ENCODE assay signal across 35 cellular contexts in genomic region chr7:7792089-7792488, GRCh38.
DNase-seq lines count a peak whose midpoint lies in the region; ATAC-seq, FAIRE-seq and TF ChIP-seq lines count a peak whose summit lies in the region.
"Had no signal": no experiment of that assay in that cellular context is flagged by ENCODE, and none has a peak within 500 bp of the region (broad histone marks: within the 10 kb centered on the region; RNA-seq: fewer than 3 reads in every experiment).

No MANE protein-coding gene starts in this region.

- CTCF ChIA-PET in H1 (lab: Charles Lee; ENCODE audit: partially characterized antibody) = interaction anchor here (1.1 kb wide), 1 partner anchor 445 kb away, joined by 3 read pairs; no protein-coding TSS in a partner anchor
- CTCF ChIA-PET in activated CD4-positive, alpha-beta T cell treated with anti-CD3 and anti-CD28 coated beads, Interleukin-2, amount 10 ng/mL, durations not matched to agents 7 days and 5 days (lab: Charles Lee) = no interaction called here

- no peaks in the 10 kb centered on the region for H3K9me2 ChIP-seq in MM.1S (replicated peaks; ENCODE audit: insufficient read depth, low read length)

- peak; percentile 16 for DNase-seq in G401 (ENCODE audit: low spot score)
- DNase-seq in LHCN-M2 (ENCODE audit: low read depth) = peak; percentile 49
- DNase-seq in H1 (ENCODE audit: low read depth in 1 of 2, low spot score in 2 of 2) = no peak
- DNase-seq in sigmoid colon = no peak
- DNase-seq in SKM-1 (lab: John Stamatoyannopoulos, UW; ENCODE audit: unreplicated experiment) = no peak
- DNase-seq in MM.1S = no peak
- no peak for DNase-seq in activated CD4-positive, alpha-beta T cell treated with anti-CD3 and anti-CD28 coated beads, Interleukin-2, amount 10 ng/mL, durations not matched to agents 7 days and 5 days
- DNase-seq: activated CD4-positive, alpha-beta memory T cell treated with anti-CD3 and anti-CD28 coated beads for 36 hours; activated naive CD4-positive, alpha-beta T cell treated with anti-CD3 and anti-CD28 coated beads, Interleukin-2, amount 50 U/mL, for 16 hours; cortex of kidney; esophagus squamous epithelium; H9; hypothalamus; immature natural killer cell; naive thymus-derived CD4-positive, alpha-beta T cell; NCI-H1417; NCI-H2081; NCI-H2227 treated with DMSO at 0.1 percent for 48 hours; NCI-H69; nucleus accumbens; spleen; T-helper 1 cell had no signal

- H3K36me3 Mint-ChIP-seq in activated CD4-positive, alpha-beta T cell treated with anti-CD3 and anti-CD28 coated beads, Interleukin-2, amount 10 ng/mL, durations not matched to agents 7 days and 5 days (ENCODE audit: low read depth) = peaks cover 25% of the 10 kb centered on the region

- H3K27me3 ChIP-seq in H1 (replicated peaks in 1 of 4; ENCODE audit: control insufficient read depth in 3 of 4, extremely low read depth in 1 of 4, insufficient read depth in 3 of 4, low read length in 3 of 4) (no peaks in the 10 kb centered on the region; a peak in 1 of 7 replicates), sigmoid colon (no peaks in the 10 kb centered on the region), MM.1S (replicated peaks; ENCODE audit: insufficient read depth, low read length) (no peaks in the 10 kb centered on the region)
- H3K27me3 ChIP-seq: cardiac muscle cell, esophagus squamous epithelium, gastroesophageal sphincter, spleen, tibial nerve had no signal

- H3K27ac ChIP-seq in H1 (ENCODE audit: low read depth, low read length) = no peak overlapping the region
- H3K27ac ChIP-seq in sigmoid colon = peak overlapping the region in 3 of 4 donors; percentile 51 to 72 (median 65)
- no peak overlapping the region for H3K27ac ChIP-seq in MM.1S (ENCODE audit: low read length)
- H3K27ac ChIP-seq: C4-2B, cardiac muscle cell, esophagus squamous epithelium, gastroesophageal sphincter, spleen, tibial nerve had no signal

- no peak overlapping the region for H4K5ac ChIP-seq in H1 (ENCODE audit: insufficient read length, low read depth, low read length)

- no peak overlapping the region for H2AFZ ChIP-seq in H1 (ENCODE audit: low read length)
- no peak overlapping the region for H2AFZ ChIP-seq in MM.1S (ENCODE audit: low read length)

- no peak overlapping the region for H2BK15ac ChIP-seq in H1 (ENCODE audit: low read length)

- no peak overlapping the region for H2BK120ac ChIP-seq in H1 (replicated peaks; ENCODE audit: low read depth, low read length)

- H3K56ac ChIP-seq in H1 (replicated peaks; ENCODE audit: insufficient read length, low read depth, low read length) = no peak overlapping the region

- 0 out of 2 replicates have a peak overlapping the region, but pooled peaks have one; percentile 63 for H2BK5ac ChIP-seq in H1 (ENCODE audit: low read depth, low read length)

- H3K27ac Mint-ChIP-seq in activated CD4-positive, alpha-beta T cell treated with anti-CD3 and anti-CD28 coated beads, Interleukin-2, amount 10 ng/mL, durations not matched to agents 7 days and 5 days = no peak overlapping the region
- H3K27ac Mint-ChIP-seq: activated CD4-positive, alpha-beta memory T cell treated with anti-CD3 and anti-CD28 coated beads for 36 hours; activated T-helper 17 cell treated with anti-CD3 and anti-CD28 coated beads, Interleukin-2, amount 50 U/mL, for 72 hours; immature natural killer cell; naive thymus-derived CD4-positive, alpha-beta T cell had no signal

- no peak for FAIRE-seq in H1 (lab: Jason Lieb, UNC)
- FAIRE-seq: GM12892, K562, RCC 7860, TTC549 had no signal

- no peak for TF ChIP-seq RAD21 in H1 (IDR thresholded peaks at IDR 0.05 in 1 of 2, conservative IDR thresholded peaks at IDR 0.05 in 1 of 2; ENCODE audit: low read depth in 2 of 2, low read length in 2 of 2)

- TF ChIP-seq CTCF in H1 (IDR thresholded peaks at IDR 0.05; ENCODE audit: control extremely low read depth in 1 of 3, insufficient read depth in 1 of 3, low read depth in 1 of 3, low read length in 3 of 3) (no peak), sigmoid colon (IDR thresholded peaks at IDR 0.05) (no peak), MM.1S (IDR thresholded peaks at IDR 0.05; ENCODE audit: low read length) (no peak)

- H3K4me3 ChIP-seq in H1 (ENCODE audit: extremely low read depth in 1 of 4, insufficient read depth in 2 of 4, low read depth in 3 of 4, low read length in 4 of 4) = no peak overlapping the region
- H3K4me3 ChIP-seq in sigmoid colon = no peak overlapping the region
- H3K4me3 ChIP-seq in MM.1S (ENCODE audit: low read length) = no peak overlapping the region
- H3K4me3 ChIP-seq: cardiac muscle cell, esophagus squamous epithelium, gastroesophageal sphincter, K562, spleen, tibial nerve had no signal

- H3K4ac ChIP-seq in H1 (replicated peaks; ENCODE audit: insufficient read length, low read depth, low read length) = no peak overlapping the region

- H3K4me2 ChIP-seq in H1 (ENCODE audit: insufficient read depth in 1 of 2, low read depth in 2 of 2, low read length in 2 of 2) (no peak overlapping the region), MM.1S (ENCODE audit: low read depth, low read length) (no peak overlapping the region)

- H3K9me3 ChIP-seq in H1 (ENCODE audit: insufficient read depth in 2 of 2, low read depth in 1 of 2, low read length in 1 of 2) (peaks cover 0 to 3% of the 10 kb centered on the region in 2 experiments; a peak in 1 of 4 replicates), sigmoid colon (no peaks in the 10 kb centered on the region), MM.1S (replicated peaks; ENCODE audit: insufficient read depth, low read length) (no peaks in the 10 kb centered on the region)
- H3K9me3 ChIP-seq: esophagus squamous epithelium, gastroesophageal sphincter, tibial nerve had no signal

- ATAC-seq in HG03175 (IDR thresholded peaks at IDR 0.05; ENCODE audit: unreplicated experiment) = no peak
- ATAC-seq: activated CD4-positive, CD25-positive, alpha-beta regulatory T cell treated with anti-CD3 and anti-CD28 coated beads, Interleukin-2, amount 50 U/mL, for 24 hours; activated T-helper 17 cell treated with anti-CD3 and anti-CD28 coated beads, Interleukin-2, amount 50 U/mL, for 72 hours; gastroesophageal sphincter; K562; left lobe of liver; naive thymus-derived CD4-positive, alpha-beta T cell had no signal

- intact Hi-C loops in sigmoid colon (cut with DNase I) = no loop called here

- H3K23me2 ChIP-seq in H1 (ENCODE audit: low read depth, low read length) = no peaks in the 10 kb centered on the region

- H3K9me3 Mint-ChIP-seq in activated CD4-positive, alpha-beta T cell treated with anti-CD3 and anti-CD28 coated beads, Interleukin-2, amount 10 ng/mL, durations not matched to agents 7 days and 5 days = peaks cover 7% of the 10 kb centered on the region
- H3K9me3 Mint-ChIP-seq: activated CD4-positive, alpha-beta memory T cell treated with anti-CD3 and anti-CD28 coated beads for 36 hours; mesothelial cell of epicardium had no signal

- no peak overlapping the region for H3K18ac ChIP-seq in H1 (ENCODE audit: extremely low read depth, low read length)

- POLR2A ChIA-PET in H1 (lab: Charles Lee; ENCODE audit: partially characterized antibody) = no interaction called here
- POLR2A ChIA-PET in activated CD4-positive, alpha-beta T cell treated with anti-CD3 and anti-CD28 coated beads, Interleukin-2, amount 10 ng/mL, durations not matched to agents 7 days and 5 days (lab: Charles Lee) = no interaction called here

- no peak overlapping the region for H4K91ac ChIP-seq in H1 (replicated peaks; ENCODE audit: insufficient read length, low read length)

- no peak overlapping the region for H3K14ac ChIP-seq in H1 (ENCODE audit: insufficient read length)

- H3K79me1 ChIP-seq in H1 (ENCODE audit: low read depth, low read length) = no peaks in the 10 kb centered on the region

- H2BK20ac ChIP-seq in H1 (ENCODE audit: low read length) = no peak overlapping the region

- WGBS in H1 (ENCODE audit: extremely low coverage in 1 of 2, insufficient coverage in 1 of 2, insufficient read length in 1 of 2, insufficient replicate concordance in 2 of 2, low coverage in 1 of 2, low lambda C conversion rate in 2 of 2, missing lambda C conversion rate in 1 of 2), 2 experiments = 100% methylated on average over 1 of the region's 1 CpG; no CpG with 5 or more reads in 1 of the 2 experiments
- WGBS in sigmoid colon, 2 donors = 80 to 82% methylated on average over 1 of the region's 1 CpG

- peaks cover 23% of the 10 kb centered on the region for H3K4me1 Mint-ChIP-seq in activated CD4-positive, alpha-beta T cell treated with anti-CD3 and anti-CD28 coated beads, Interleukin-2, amount 10 ng/mL, durations not matched to agents 7 days and 5 days
- H3K4me1 Mint-ChIP-seq: activated T-helper 17 cell treated with anti-CD3 and anti-CD28 coated beads, Interleukin-2, amount 50 U/mL, for 72 hours had no signal

- TF ChIP-seq POLR2A in H1 (IDR thresholded peaks at IDR 0.05; ENCODE audit: control extremely low read depth in 1 of 2, low read depth in 2 of 2, low read length in 2 of 2) (no peak), sigmoid colon (IDR thresholded peaks at IDR 0.05) (no peak)

- no peaks in the 10 kb centered on the region for H4K20me1 ChIP-seq in H1 (replicated peaks in 1 of 2; ENCODE audit: control insufficient read depth in 1 of 2, insufficient read depth in 2 of 2, low read length in 2 of 2)
- no peaks in the 10 kb centered on the region for H4K20me1 ChIP-seq in MM.1S (ENCODE audit: insufficient read depth, low read length)

- no peak overlapping the region for H2BK12ac ChIP-seq in H1 (ENCODE audit: low read depth, low read length)

- TF ChIP-seq EP300 in H1 (IDR thresholded peaks at IDR 0.05; ENCODE audit: borderline replicate concordance in 1 of 2, low read depth in 2 of 2, low read length in 2 of 2) = no peak
- no peak for TF ChIP-seq EP300 in sigmoid colon (IDR thresholded peaks at IDR 0.05)

- H3K27me3 Mint-ChIP-seq in activated CD4-positive, alpha-beta T cell treated with anti-CD3 and anti-CD28 coated beads, Interleukin-2, amount 10 ng/mL, durations not matched to agents 7 days and 5 days = no peaks in the 10 kb centered on the region
- H3K27me3 Mint-ChIP-seq: activated CD4-positive, alpha-beta memory T cell treated with anti-CD3 and anti-CD28 coated beads for 36 hours; activated T-helper 17 cell treated with anti-CD3 and anti-CD28 coated beads, Interleukin-2, amount 50 U/mL, for 72 hours; naive thymus-derived CD4-positive, alpha-beta T cell had no signal

- no peaks in the 10 kb centered on the region for H3F3A ChIP-seq in MM.1S (ENCODE audit: insufficient read depth, low read length)

- H4K8ac ChIP-seq in H1 (ENCODE audit: extremely low read depth, insufficient read depth, low read length) = no peak overlapping the region

- no peak overlapping the region for H3K23ac ChIP-seq in H1 (ENCODE audit: insufficient read length)

- H3K79me2 ChIP-seq in H1 (ENCODE audit: control insufficient read depth in 1 of 2, insufficient read depth in 2 of 2, low read length in 2 of 2) = no peaks in the 10 kb centered on the region
- H3K79me2 ChIP-seq in MM.1S (ENCODE audit: low read length) = no peaks in the 10 kb centered on the region

- no peak overlapping the region for H2AK5ac ChIP-seq in H1 (ENCODE audit: low read depth, low read length)

- peaks cover 0 to 7% (median 4%) of the 10 kb centered on the region in 4 experiments; a peak in 3 of 7 replicates for H3K4me1 ChIP-seq in H1 (replicated peaks in 1 of 4; ENCODE audit: control insufficient read depth in 3 of 4, insufficient read depth in 4 of 4, low read length in 3 of 4)
- H3K4me1 ChIP-seq in sigmoid colon = peaks cover 0 to 45% (median 28%) of the 10 kb centered on the region in 4 donors
- H3K4me1 ChIP-seq in MM.1S (ENCODE audit: low read length) = peaks cover 13% of the 10 kb centered on the region; the same call in 1 of the 2 replicates
- H3K4me1 ChIP-seq: esophagus squamous epithelium, tibial nerve had no signal

- H3K9ac ChIP-seq in H1 (replicated peaks in 1 of 4; ENCODE audit: extremely low read depth in 1 of 4, low read depth in 3 of 4, low read length in 3 of 4) (no peak overlapping the region), MM.1S (ENCODE audit: low read length) (no peak overlapping the region)

- no peak overlapping the region for H3K4me3 Mint-ChIP-seq in activated CD4-positive, alpha-beta T cell treated with anti-CD3 and anti-CD28 coated beads, Interleukin-2, amount 10 ng/mL, durations not matched to agents 7 days and 5 days
- H3K4me3 Mint-ChIP-seq: activated CD4-positive, alpha-beta memory T cell treated with anti-CD3 and anti-CD28 coated beads for 36 hours; activated T-helper 17 cell treated with anti-CD3 and anti-CD28 coated beads, Interleukin-2, amount 50 U/mL, for 72 hours; H9; immature natural killer cell; mesothelial cell of epicardium; naive thymus-derived CD4-positive, alpha-beta T cell had no signal

- H3K36me3 ChIP-seq in H1 (ENCODE audit: control insufficient read depth in 2 of 4, insufficient read depth in 4 of 4, low read length in 3 of 4) = peaks cover 0 to 2% (median 0%) of the 10 kb centered on the region in 4 experiments; a peak in 2 of 8 replicates
- no peaks in the 10 kb centered on the region for H3K36me3 ChIP-seq in sigmoid colon
- H3K36me3 ChIP-seq in MM.1S (replicated peaks; ENCODE audit: insufficient read depth, low read length) = no peaks in the 10 kb centered on the region
- H3K36me3 ChIP-seq: cardiac muscle cell had no signal

- in situ Hi-C loops in G401 (cut with HindIII; ENCODE audit: low sequenced_read_pairs) = no loop called here

Comparison
In these comparisons a context has a peak if more than half of its experiments do, and no peak if none do; other contexts are left out.
1. DNase-seq: peak in G401 (single experiment) and LHCN-M2 (single experiment); none in H1 (0 of 2), sigmoid colon (single experiment), SKM-1 (single experiment), MM.1S (single experiment) and activated CD4-positive, alpha-beta T cell treated with anti-CD3 and anti-CD28 coated beads, Interleukin-2, amount 10 ng/mL, durations not matched to agents 7 days and 5 days (single experiment).
2. H3K27ac ChIP-seq: peak in sigmoid colon (3 of 4); none in H1 (single experiment) and MM.1S (single experiment).